1 cellular context compared by ENCODE assay signal in the genomic region with DNA sequence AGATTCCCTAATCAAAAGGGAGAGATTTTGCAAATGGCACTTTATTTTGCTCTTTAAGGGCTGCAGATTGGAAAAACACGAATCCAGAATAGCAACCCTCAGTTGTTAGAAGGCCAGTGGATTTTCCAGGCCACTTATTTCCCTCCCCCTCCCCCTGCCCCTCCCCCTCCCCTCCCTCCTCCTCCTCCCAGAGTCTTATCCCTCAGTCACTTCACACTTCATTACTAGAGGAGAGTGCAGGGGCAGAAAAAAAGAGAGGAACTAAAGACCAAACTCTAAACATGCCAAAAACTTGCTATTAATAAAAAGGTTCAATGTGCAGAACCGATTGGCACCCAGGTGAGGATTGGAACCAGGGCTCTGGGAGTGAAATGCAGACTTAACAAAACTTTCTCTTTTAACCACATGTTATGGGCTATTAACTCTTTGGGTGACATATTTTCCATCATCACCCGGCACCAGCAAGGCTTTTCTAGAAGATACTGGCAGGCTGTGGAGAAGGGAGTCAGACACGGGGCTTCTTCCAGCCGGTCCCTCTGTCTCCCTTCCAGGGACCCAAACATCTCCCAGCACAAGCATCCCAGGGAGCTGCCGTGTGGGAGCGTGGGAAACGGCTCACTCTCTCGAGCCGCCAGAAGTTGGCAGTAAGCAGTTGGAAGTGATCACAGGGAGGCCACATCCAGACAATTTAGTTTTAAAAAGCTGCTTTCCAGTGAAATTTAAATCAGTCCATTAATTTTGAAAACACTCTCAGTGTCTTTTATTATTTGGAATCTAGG.
TF ChIP-seq lines count a peak whose summit lies in the region.

No MANE protein-coding gene starts in this region.

TF ChIP-seq in GM23338, 12 proteins besides CTCF, POLR2A, EP300 and RAD21 (continued from another document):
- TF ChIP-seq, protein P1, sequence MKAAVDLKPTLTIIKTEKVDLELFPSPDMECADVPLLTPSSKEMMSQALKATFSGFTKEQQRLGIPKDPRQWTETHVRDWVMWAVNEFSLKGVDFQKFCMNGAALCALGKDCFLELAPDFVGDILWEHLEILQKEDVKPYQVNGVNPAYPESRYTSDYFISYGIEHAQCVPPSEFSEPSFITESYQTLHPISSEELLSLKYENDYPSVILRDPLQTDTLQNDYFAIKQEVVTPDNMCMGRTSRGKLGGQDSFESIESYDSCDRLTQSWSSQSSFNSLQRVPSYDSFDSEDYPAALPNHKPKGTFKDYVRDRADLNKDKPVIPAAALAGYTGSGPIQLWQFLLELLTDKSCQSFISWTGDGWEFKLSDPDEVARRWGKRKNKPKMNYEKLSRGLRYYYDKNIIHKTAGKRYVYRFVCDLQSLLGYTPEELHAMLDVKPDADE (IDR thresholded peaks at IDR 0.05) = no peak
- TF ChIP-seq NANOG (IDR thresholded peaks at IDR 0.05; ENCODE audit: borderline replicate concordance) (no peak), CREB1 (CRISPR knock-in tag; IDR thresholded peaks at IDR 0.05; ENCODE audit: low read depth) (no peak), EZH2 (IDR thresholded peaks at IDR 0.05; ENCODE audit: low read depth, unreplicated experiment) (no peak), ZNF114 (CRISPR knock-in tag; IDR thresholded peaks at IDR 0.05) (no peak), POLR2AphosphoS5 (IDR thresholded peaks at IDR 0.05; ENCODE audit: low read depth) (no peak), EZH2phosphoT487 (IDR thresholded peaks at IDR 0.05; ENCODE audit: unreplicated experiment) (no peak), STAT1 (IDR thresholded peaks at IDR 0.05; ENCODE audit: unreplicated experiment) (no peak)
- TF ChIP-seq, protein P2, sequence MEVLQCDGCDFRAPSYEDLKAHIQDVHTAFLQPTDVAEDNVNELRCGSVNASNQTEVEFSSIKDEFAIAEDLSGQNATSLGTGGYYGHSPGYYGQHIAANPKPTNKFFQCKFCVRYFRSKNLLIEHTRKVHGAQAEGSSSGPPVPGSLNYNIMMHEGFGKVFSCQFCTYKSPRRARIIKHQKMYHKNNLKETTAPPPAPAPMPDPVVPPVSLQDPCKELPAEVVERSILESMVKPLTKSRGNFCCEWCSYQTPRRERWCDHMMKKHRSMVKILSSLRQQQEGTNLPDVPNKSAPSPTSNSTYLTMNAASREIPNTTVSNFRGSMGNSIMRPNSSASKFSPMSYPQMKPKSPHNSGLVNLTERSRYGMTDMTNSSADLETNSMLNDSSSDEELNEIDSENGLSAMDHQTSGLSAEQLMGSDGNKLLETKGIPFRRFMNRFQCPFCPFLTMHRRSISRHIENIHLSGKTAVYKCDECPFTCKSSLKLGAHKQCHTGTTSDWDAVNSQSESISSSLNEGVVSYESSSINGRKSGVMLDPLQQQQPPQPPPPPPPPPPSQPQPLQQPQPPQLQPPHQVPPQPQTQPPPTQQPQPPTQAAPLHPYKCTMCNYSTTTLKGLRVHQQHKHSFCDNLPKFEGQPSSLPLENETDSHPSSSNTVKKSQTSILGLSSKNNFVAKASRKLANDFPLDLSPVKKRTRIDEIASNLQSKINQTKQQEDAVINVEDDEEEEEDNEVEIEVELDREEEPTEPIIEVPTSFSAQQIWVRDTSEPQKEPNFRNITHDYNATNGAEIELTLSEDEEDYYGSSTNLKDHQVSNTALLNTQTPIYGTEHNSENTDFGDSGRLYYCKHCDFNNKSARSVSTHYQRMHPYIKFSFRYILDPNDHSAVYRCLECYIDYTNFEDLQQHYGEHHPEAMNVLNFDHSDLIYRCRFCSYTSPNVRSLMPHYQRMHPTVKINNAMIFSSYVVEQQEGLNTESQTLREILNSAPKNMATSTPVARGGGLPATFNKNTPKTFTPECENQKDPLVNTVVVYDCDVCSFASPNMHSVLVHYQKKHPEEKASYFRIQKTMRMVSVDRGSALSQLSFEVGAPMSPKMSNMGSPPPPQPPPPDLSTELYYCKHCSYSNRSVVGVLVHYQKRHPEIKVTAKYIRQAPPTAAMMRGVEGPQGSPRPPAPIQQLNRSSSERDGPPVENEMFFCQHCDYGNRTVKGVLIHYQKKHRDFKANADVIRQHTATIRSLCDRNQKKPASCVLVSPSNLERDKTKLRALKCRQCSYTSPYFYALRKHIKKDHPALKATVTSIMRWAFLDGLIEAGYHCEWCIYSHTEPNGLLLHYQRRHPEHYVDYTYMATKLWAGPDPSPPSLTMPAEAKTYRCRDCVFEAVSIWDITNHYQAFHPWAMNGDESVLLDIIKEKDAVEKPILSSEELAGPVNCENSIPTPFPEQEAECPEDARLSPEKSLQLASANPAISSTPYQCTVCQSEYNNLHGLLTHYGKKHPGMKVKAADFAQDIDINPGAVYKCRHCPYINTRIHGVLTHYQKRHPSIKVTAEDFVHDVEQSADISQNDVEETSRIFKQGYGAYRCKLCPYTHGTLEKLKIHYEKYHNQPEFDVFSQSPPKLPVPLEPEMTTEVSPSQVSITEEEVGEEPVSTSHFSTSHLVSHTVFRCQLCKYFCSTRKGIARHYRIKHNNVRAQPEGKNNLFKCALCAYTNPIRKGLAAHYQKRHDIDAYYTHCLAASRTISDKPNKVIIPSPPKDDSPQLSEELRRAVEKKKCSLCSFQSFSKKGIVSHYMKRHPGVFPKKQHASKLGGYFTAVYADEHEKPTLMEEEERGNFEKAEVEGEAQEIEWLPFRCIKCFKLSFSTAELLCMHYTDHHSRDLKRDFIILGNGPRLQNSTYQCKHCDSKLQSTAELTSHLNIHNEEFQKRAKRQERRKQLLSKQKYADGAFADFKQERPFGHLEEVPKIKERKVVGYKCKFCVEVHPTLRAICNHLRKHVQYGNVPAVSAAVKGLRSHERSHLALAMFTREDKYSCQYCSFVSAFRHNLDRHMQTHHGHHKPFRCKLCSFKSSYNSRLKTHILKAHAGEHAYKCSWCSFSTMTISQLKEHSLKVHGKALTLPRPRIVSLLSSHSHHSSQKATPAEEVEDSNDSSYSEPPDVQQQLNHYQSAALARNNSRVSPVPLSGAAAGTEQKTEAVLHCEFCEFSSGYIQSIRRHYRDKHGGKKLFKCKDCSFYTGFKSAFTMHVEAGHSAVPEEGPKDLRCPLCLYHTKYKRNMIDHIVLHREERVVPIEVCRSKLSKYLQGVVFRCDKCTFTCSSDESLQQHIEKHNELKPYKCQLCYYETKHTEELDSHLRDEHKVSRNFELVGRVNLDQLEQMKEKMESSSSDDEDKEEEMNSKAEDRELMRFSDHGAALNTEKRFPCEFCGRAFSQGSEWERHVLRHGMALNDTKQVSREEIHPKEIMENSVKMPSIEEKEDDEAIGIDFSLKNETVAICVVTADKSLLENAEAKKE (CRISPR knock-in tag; IDR thresholded peaks at IDR 0.05) = no peak
